ENCODE assay signal across 1 cellular context in the genomic region with DNA sequence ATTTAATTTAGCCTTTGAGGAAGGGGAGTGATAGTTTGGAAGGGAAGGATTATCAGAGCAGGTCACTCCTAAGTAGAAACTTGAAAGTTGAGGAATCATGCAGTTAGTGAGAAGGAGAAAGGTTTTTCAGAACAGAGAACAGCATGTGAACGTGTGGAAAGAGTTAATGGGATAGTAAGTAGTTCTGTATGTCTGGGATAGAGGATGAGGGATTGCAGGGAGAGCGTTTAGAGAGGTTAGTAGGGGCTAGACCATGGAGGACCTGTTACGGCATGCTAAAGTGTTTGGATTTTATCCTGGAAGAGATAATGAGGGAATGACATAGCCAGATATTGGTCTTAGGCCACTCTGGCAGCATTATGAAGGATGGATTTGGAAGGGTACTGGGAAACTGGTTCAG.
TF ChIP-seq lines count a peak whose summit lies in the region.

No MANE protein-coding gene starts in this region.

TF ChIP-seq in HCT116, 20 proteins besides CTCF, POLR2A, EP300 and RAD21:
- no peak for TF ChIP-seq SIN3A (IDR thresholded peaks at IDR 0.05; ENCODE audit: low read depth)
TF ChIP-seq in HCT116: peak in this region for 0.
